ENCODE assay signal across 10 cellular contexts in genomic region chr6:133854633-133855598, GRCh38. TPM values are rescaled to one million over a fixed set of nuclear protein-coding genes. Genes with fewer than 3 reads are reported as not detected.
DNase-seq lines count a peak whose midpoint lies in the region; TF ChIP-seq lines count a peak whose summit lies in the region.
"Had no signal": no experiment of that assay in that cellular context is flagged by ENCODE, and none has a peak within 500 bp of the region (broad histone marks: within the 10 kb centered on the region; RNA-seq: fewer than 3 reads in every experiment).

No MANE protein-coding gene starts in this region.

- POLR2A ChIA-PET in HEK293T (lab: Yijun Ruan, JAX): no interaction called here

- peak; percentile 8 for TF ChIP-seq CTCF in fibroblast of pulmonary artery (IDR thresholded peaks at IDR 0.05; ENCODE audit: low read length, missing control alignments)
- TF ChIP-seq CTCF in osteoblast (IDR thresholded peaks at IDR 0.05; ENCODE audit: extremely low read depth, low read depth, low read length): no peak

- H3K27me3 ChIP-seq in osteoblast (ENCODE audit: insufficient read depth, low read length): peaks cover 71% of the 10 kb centered on the region
- peaks cover 12% of the 10 kb centered on the region for H3K27me3 ChIP-seq in effector memory CD4-positive, alpha-beta T cell (replicated peaks; ENCODE audit: control insufficient read depth, insufficient read depth, low read length, poor library complexity, severe bottlenecking)
- H3K27me3 ChIP-seq: SJCRH30 had no signal

- no peaks in the 10 kb centered on the region for H4K20me1 ChIP-seq in osteoblast (ENCODE audit: insufficient read depth, low read length)

- CTCF ChIA-PET in HEK293T (lab: Yijun Ruan, JAX): interaction anchor here (1.0 kb wide), 1 partner anchor 17 kb away, joined by 3 read pairs; no protein-coding TSS in a partner anchor

- peak overlapping the region; percentile 25 for H3K4me3 ChIP-seq in fibroblast of pulmonary artery (replicated peaks; ENCODE audit: low read depth, low read length)
- H3K4me3 ChIP-seq in osteoblast (ENCODE audit: insufficient read depth, low read length): peak overlapping the region; percentile 49
- no peak overlapping the region for H3K4me3 ChIP-seq in effector memory CD4-positive, alpha-beta T cell (ENCODE audit: insufficient read depth, low read depth, low read length, poor library complexity, severe bottlenecking)
- H3K4me3 ChIP-seq: gastrocnemius medialis, SJCRH30 had no signal

- no peaks in the 10 kb centered on the region for H3K9me3 ChIP-seq in osteoblast (ENCODE audit: low read depth, low read length)
- no peaks in the 10 kb centered on the region for H3K9me3 ChIP-seq in effector memory CD4-positive, alpha-beta T cell (ENCODE audit: control insufficient read depth, low read length)
- H3K9me3 ChIP-seq: gastrocnemius medialis, SJCRH30 had no signal

- no peak overlapping the region for H3K27ac ChIP-seq in osteoblast (ENCODE audit: low read depth, low read length)
- H3K27ac ChIP-seq in effector memory CD4-positive, alpha-beta T cell (ENCODE audit: insufficient read depth, low read length, poor library complexity, severe bottlenecking): no peak overlapping the region
- H3K27ac ChIP-seq: gastrocnemius medialis, SJCRH30 had no signal

- peak overlapping the region; percentile 38 for H2AFZ ChIP-seq in osteoblast (ENCODE audit: low read length)

- H3K36me3 ChIP-seq in osteoblast (ENCODE audit: insufficient read depth, low read length): no peaks in the 10 kb centered on the region
- H3K36me3 ChIP-seq in effector memory CD4-positive, alpha-beta T cell (ENCODE audit: control insufficient read depth, insufficient read depth, low read length): no peaks in the 10 kb centered on the region
- H3K36me3 ChIP-seq: gastrocnemius medialis, SJCRH30 had no signal

- peak overlapping the region; percentile 62 for H3K4me2 ChIP-seq in osteoblast (ENCODE audit: insufficient read depth, low read length)

- DNase-seq in ELF-1 (ENCODE audit: low read depth, low spot score): peak; percentile 56
- DNase-seq in NCI-H146 (lab: John Stamatoyannopoulos, UW): peak; percentile 63
- no peak for DNase-seq in fibroblast of pulmonary artery (ENCODE audit: low read depth)
- DNase-seq in osteoblast (ENCODE audit: insufficient read length, low spot score, missing footprints): peak; percentile 79
- no peak for DNase-seq in HEK293T (ENCODE audit: extremely low spot score)
- DNase-seq in NCI-H2196 treated with DMSO at 0.1 percent for 48 hours (lab: John Stamatoyannopoulos, UW; ENCODE audit: unreplicated experiment): no peak
- no peak for DNase-seq in effector memory CD4-positive, alpha-beta T cell
- DNase-seq in effector CD4-positive, alpha-beta T cell: no peak
- DNase-seq: gastrocnemius medialis, SJCRH30 had no signal

- peaks cover 7% of the 10 kb centered on the region for H3K4me1 ChIP-seq in osteoblast (ENCODE audit: insufficient read depth, low read length)
- peaks cover 3% of the 10 kb centered on the region for H3K4me1 ChIP-seq in effector memory CD4-positive, alpha-beta T cell (ENCODE audit: control insufficient read depth, insufficient read depth, low read length, poor library complexity, severe bottlenecking)
- H3K4me1 ChIP-seq: gastrocnemius medialis, SJCRH30 had no signal

- no peaks in the 10 kb centered on the region for H3K79me2 ChIP-seq in osteoblast (ENCODE audit: insufficient read depth, low read length)

TF ChIP-seq in HEK293T, 16 proteins besides CTCF, POLR2A, EP300 and RAD21:
- TF ChIP-seq ARNT (IDR thresholded peaks at IDR 0.05): no peak
- TF ChIP-seq FOXM1 (IDR thresholded peaks at IDR 0.05; ENCODE audit: borderline replicate concordance): no peak
- TF ChIP-seq L3MBTL2 (conservative IDR thresholded peaks at IDR 0.05): no peak
- TF ChIP-seq SP1 (IDR thresholded peaks at IDR 0.05): no peak
- no peak for TF ChIP-seq BHLHE40 (IDR thresholded peaks at IDR 0.05; ENCODE audit: borderline replicate concordance)
- TF ChIP-seq HDGF (IDR thresholded peaks at IDR 0.05; ENCODE audit: borderline replicate concordance): no peak

RNA-seq across cellular contexts. Expression of gene TCF21, which starts 34.0 kb away (rescaled TPM):
- total RNA-seq in osteoblast: not detected in 2 replicates
- total RNA-seq: SJCRH30 had no signal

Comparison
In these comparisons a context has a peak if more than half of its experiments do, and no peak if none do; other contexts are left out.
1. DNase-seq: peak in ELF-1 (single experiment), NCI-H146 (single experiment) and osteoblast (single experiment); none in fibroblast of pulmonary artery (single experiment), HEK293T (single experiment), NCI-H2196 treated with DMSO at 0.1 percent for 48 hours (single experiment), effector memory CD4-positive, alpha-beta T cell (0 of 3) and effector CD4-positive, alpha-beta T cell (single experiment).